ENCODE assay signal across 14 cellular contexts in genomic region chr11:100903284-100903683, GRCh38.
DNase-seq lines count a peak whose midpoint lies in the region; ATAC-seq, FAIRE-seq and TF ChIP-seq lines count a peak whose summit lies in the region.
"Had no signal": no experiment of that assay in that cellular context is flagged by ENCODE, and none has a peak within 500 bp of the region (broad histone marks: within the 10 kb centered on the region; RNA-seq: fewer than 3 reads in every experiment).

No MANE protein-coding gene starts in this region.

- no peak overlapping the region for H3K14ac ChIP-seq in trophoblast cell (ENCODE audit: low read length)

- H3K4me1 ChIP-seq in trophoblast cell (ENCODE audit: control insufficient read depth in 1 of 2, insufficient read depth in 2 of 2, low read length in 2 of 2) (no peaks in the 10 kb centered on the region), small intestine (ENCODE audit: control insufficient read depth in 2 of 2, insufficient read depth in 1 of 2, low read depth in 1 of 2, low read length in 1 of 2) (no peaks in the 10 kb centered on the region)
- H3K4me1 ChIP-seq: A549 had no signal

- no peaks in the 10 kb centered on the region for H3K27me3 Mint-ChIP-seq in type B pancreatic cell
- H3K27me3 Mint-ChIP-seq in activated CD8-positive, alpha-beta memory T cell treated with anti-CD3 and anti-CD28 coated beads, Interleukin-2, amount 10 ng/mL, durations not matched to agents 7 days and 5 days: no peaks in the 10 kb centered on the region
- H3K27me3 Mint-ChIP-seq: CD4-positive, CD25-positive, alpha-beta regulatory T cell had no signal

- no peaks in the 10 kb centered on the region for H3K79me2 ChIP-seq in trophoblast cell (ENCODE audit: control insufficient read depth, insufficient read depth, low read length, poor library complexity)

- no peak overlapping the region for H3K18ac ChIP-seq in trophoblast cell (ENCODE audit: low read length)

- no peak overlapping the region for H3K9ac ChIP-seq in trophoblast cell (ENCODE audit: low read length)
- H3K9ac ChIP-seq: BLaER1 treated with 17β-estradiol and CSF1 and Interleukin-3, amounts not matched to agents 10 nM and 100 nM had no signal

- H3K9me3 Mint-ChIP-seq in type B pancreatic cell: no peaks in the 10 kb centered on the region
- H3K9me3 Mint-ChIP-seq in activated CD8-positive, alpha-beta memory T cell treated with anti-CD3 and anti-CD28 coated beads, Interleukin-2, amount 10 ng/mL, durations not matched to agents 7 days and 5 days (ENCODE audit: low read depth): peaks cover 2% of the 10 kb centered on the region
- H3K9me3 Mint-ChIP-seq: H9 had no signal

- H3K27ac Mint-ChIP-seq in type B pancreatic cell: no peak overlapping the region
- H3K27ac Mint-ChIP-seq in activated CD8-positive, alpha-beta memory T cell treated with anti-CD3 and anti-CD28 coated beads, Interleukin-2, amount 10 ng/mL, durations not matched to agents 7 days and 5 days: no peak overlapping the region
- H3K27ac Mint-ChIP-seq: CD4-positive, CD25-positive, alpha-beta regulatory T cell; H9 had no signal

- H3K27me3 ChIP-seq in trophoblast cell (ENCODE audit: insufficient read depth, low read length): no peaks in the 10 kb centered on the region
- H3K27me3 ChIP-seq in small intestine (ENCODE audit: control insufficient read depth in 2 of 2, insufficient read depth in 2 of 2, low read length in 2 of 2): no peaks in the 10 kb centered on the region
- H3K27me3 ChIP-seq: BLaER1 treated with 17β-estradiol and CSF1 and Interleukin-3, amounts not matched to agents 10 nM and 100 nM had no signal

- no peak overlapping the region for H2AFZ ChIP-seq in trophoblast cell (ENCODE audit: insufficient read depth, low read length, poor library complexity)

- peaks cover 11% of the 10 kb centered on the region for H3K36me3 Mint-ChIP-seq in type B pancreatic cell
- H3K36me3 Mint-ChIP-seq in activated CD8-positive, alpha-beta memory T cell treated with anti-CD3 and anti-CD28 coated beads, Interleukin-2, amount 10 ng/mL, durations not matched to agents 7 days and 5 days: no peaks in the 10 kb centered on the region
- H3K36me3 Mint-ChIP-seq: CD4-positive, CD25-positive, alpha-beta regulatory T cell had no signal

- no peak overlapping the region for H2AK5ac ChIP-seq in trophoblast cell (ENCODE audit: low read length)

- TF ChIP-seq CTCF in AG10803 (conservative IDR thresholded peaks at IDR 0.05; ENCODE audit: low read length) (no peak), type B pancreatic cell (conservative IDR thresholded peaks at IDR 0.05) (no peak)

- H3K4ac ChIP-seq in trophoblast cell (ENCODE audit: low read depth, low read length): no peak overlapping the region

- H3K4me2 ChIP-seq in trophoblast cell (ENCODE audit: low read length): no peak overlapping the region
- H3K4me2 ChIP-seq: A549; BLaER1 treated with 17β-estradiol and CSF1 and Interleukin-3, amounts not matched to agents 10 nM and 100 nM had no signal

- no peaks in the 10 kb centered on the region for H3K79me1 ChIP-seq in trophoblast cell (ENCODE audit: low read length)

- H4K12ac ChIP-seq in trophoblast cell (ENCODE audit: low read depth, low read length): no peak overlapping the region

- peaks cover 5% of the 10 kb centered on the region for H3K4me1 Mint-ChIP-seq in type B pancreatic cell (ENCODE audit: unreplicated experiment)
- no peaks in the 10 kb centered on the region for H3K4me1 Mint-ChIP-seq in activated CD8-positive, alpha-beta memory T cell treated with anti-CD3 and anti-CD28 coated beads, Interleukin-2, amount 10 ng/mL, durations not matched to agents 7 days and 5 days
- H3K4me1 Mint-ChIP-seq: CD4-positive, CD25-positive, alpha-beta regulatory T cell had no signal

- H3K36me3 ChIP-seq in trophoblast cell (ENCODE audit: control insufficient read depth in 1 of 2, insufficient read depth in 2 of 2, low read length in 2 of 2) (no peaks in the 10 kb centered on the region), small intestine (ENCODE audit: control insufficient read depth in 2 of 2, insufficient read depth in 2 of 2, low read length in 2 of 2) (peaks cover 0 to 3% of the 10 kb centered on the region in 2 donors)

- H3K4me3 Mint-ChIP-seq in type B pancreatic cell: no peak overlapping the region
- H3K4me3 Mint-ChIP-seq in activated CD8-positive, alpha-beta memory T cell treated with anti-CD3 and anti-CD28 coated beads, Interleukin-2, amount 10 ng/mL, durations not matched to agents 7 days and 5 days: no peak overlapping the region
- H3K4me3 Mint-ChIP-seq: CD4-positive, CD25-positive, alpha-beta regulatory T cell; H9 had no signal

- FAIRE-seq in small intestine (lab: Jason Lieb, UNC): no peak
- FAIRE-seq: A549, GM12891 had no signal

- no peak overlapping the region for H4K91ac ChIP-seq in trophoblast cell (ENCODE audit: low read depth, low read length)

- H2BK5ac ChIP-seq in trophoblast cell (ENCODE audit: low read depth, low read length, poor library complexity): no peak overlapping the region

- no peaks in the 10 kb centered on the region for H3K9me3 ChIP-seq in trophoblast cell (ENCODE audit: insufficient read depth, low read depth, low read length)
- no peaks in the 10 kb centered on the region for H3K9me3 ChIP-seq in small intestine (ENCODE audit: control insufficient read depth, low read depth)
- H3K9me3 ChIP-seq: A549; BLaER1 treated with 17β-estradiol and CSF1 and Interleukin-3, amounts not matched to agents 10 nM and 100 nM had no signal

- H3K23ac ChIP-seq in trophoblast cell (ENCODE audit: low read length): no peak overlapping the region

- no peak overlapping the region for H4K8ac ChIP-seq in trophoblast cell (ENCODE audit: low read depth, low read length)

- CTCF ChIA-PET in activated CD8-positive, alpha-beta memory T cell treated with anti-CD3 and anti-CD28 coated beads, Interleukin-2, amount 10 ng/mL, durations not matched to agents 7 days and 5 days (lab: Charles Lee): no interaction called here

- no CpG with 5 or more reads among the region's 1 CpG for WGBS in trophoblast cell (ENCODE audit: extremely low coverage, insufficient coverage, insufficient read length)
- WGBS in small intestine, 3 donors: 73 to 96% (median 83%) methylated on average over 1 of the region's 1 CpG

- H3K27ac ChIP-seq in trophoblast cell (ENCODE audit: low read depth, low read length) (no peak overlapping the region), small intestine (ENCODE audit: low read depth in 1 of 2, low read length in 1 of 2) (no peak overlapping the region)
- H3K27ac ChIP-seq: A549; BLaER1 treated with 17β-estradiol and CSF1 and Interleukin-3, amounts not matched to agents 10 nM and 100 nM had no signal

- H3K4me3 ChIP-seq in AG10803 (ENCODE audit: low read length) (no peak overlapping the region), trophoblast cell (ENCODE audit: low read depth, low read length) (no peak overlapping the region), small intestine (ENCODE audit: low read depth in 1 of 2, low read length in 2 of 2) (no peak overlapping the region)
- H3K4me3 ChIP-seq: A549; BLaER1 treated with 17β-estradiol and CSF1 and Interleukin-3, amounts not matched to agents 10 nM and 100 nM had no signal

- no peak overlapping the region for H2BK12ac ChIP-seq in trophoblast cell (ENCODE audit: low read length)

- DNase-seq in AG08395 (ENCODE audit: low spot score) (peak; percentile 24), AG10803 (ENCODE audit: low read depth) (peak; percentile 61), M059J (ENCODE audit: low read depth) (peak; percentile 4), trophoblast cell (peak; percentile 38 to 69), type B pancreatic cell (ENCODE audit: extremely low spot score, unreplicated experiment) (no peak), small intestine (no peak)
- no peak for DNase-seq in activated CD8-positive, alpha-beta memory T cell treated with anti-CD3 and anti-CD28 coated beads, Interleukin-2, amount 10 ng/mL, durations not matched to agents 7 days and 5 days
- DNase-seq: CD4-positive, CD25-positive, alpha-beta regulatory T cell; DMS 273 treated with DMSO at 0.1 percent for 48 hours; GOT3; H9 had no signal

- ATAC-seq in activated CD8-positive, alpha-beta memory T cell treated with anti-CD3 and anti-CD28 coated beads, Interleukin-2, amount 10 ng/mL, durations not matched to agents 7 days and 5 days: no peak
- ATAC-seq: A549 had no signal

- no peak overlapping the region for H2BK120ac ChIP-seq in trophoblast cell (ENCODE audit: insufficient read depth, low read length, poor library complexity)

Comparison
In these comparisons a context has a peak if more than half of its experiments do, and no peak if none do; other contexts are left out.
1. DNase-seq: peak in AG08395 (single experiment), AG10803 (single experiment), M059J (single experiment) and trophoblast cell (2 of 2); none in type B pancreatic cell (single experiment), activated CD8-positive, alpha-beta memory T cell treated with anti-CD3 and anti-CD28 coated beads, Interleukin-2, amount 10 ng/mL, durations not matched to agents 7 days and 5 days (single experiment) and small intestine (single experiment).